ENCODE assay signal across 8 cellular contexts in the genomic region with DNA sequence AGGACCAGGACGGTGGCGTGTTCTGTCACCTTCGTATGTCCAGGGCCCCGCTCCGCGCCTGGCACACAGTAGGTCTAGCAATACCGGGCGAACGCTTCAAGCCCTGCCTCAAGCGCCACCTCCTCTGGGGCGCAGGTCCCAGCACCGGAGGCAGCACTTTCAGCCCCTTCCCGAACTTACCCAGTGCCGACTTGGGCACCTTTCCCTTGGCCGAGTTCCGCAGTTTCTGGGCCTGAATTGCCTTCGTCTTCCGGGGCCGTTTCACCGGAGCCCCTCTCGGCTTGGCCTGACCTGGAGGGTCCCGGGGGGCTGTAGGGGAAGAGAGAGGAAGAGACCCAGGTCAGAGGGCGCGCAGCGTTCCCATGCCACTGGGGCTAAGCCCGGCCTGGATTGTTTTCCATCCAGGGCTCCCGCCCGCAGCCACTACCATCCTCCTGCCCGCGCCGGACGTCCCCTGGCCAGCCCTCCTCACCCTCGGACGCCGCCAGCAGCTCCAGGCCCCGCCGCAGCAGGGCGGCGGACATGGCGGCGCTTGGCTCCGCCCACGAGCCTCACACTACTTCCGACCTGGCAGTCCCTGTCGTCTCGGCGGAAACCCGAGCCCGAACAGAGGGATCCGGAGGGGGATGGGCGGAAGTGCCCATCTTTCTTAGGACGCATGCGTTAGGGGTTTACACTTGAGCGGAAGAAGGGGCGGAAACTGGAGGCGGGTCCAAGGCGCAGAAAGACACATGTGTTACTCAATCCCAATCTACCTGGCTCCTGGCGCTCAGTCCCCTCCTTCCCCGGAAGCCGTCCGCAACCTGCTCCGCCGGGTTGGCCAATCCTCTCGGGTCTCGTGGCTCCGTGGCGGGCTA. TPM values are rescaled to one million over a fixed set of nuclear protein-coding genes. Genes with fewer than 3 reads are reported as not detected.
DNase-seq lines count a peak whose midpoint lies in the region; ATAC-seq, FAIRE-seq and TF ChIP-seq lines count a peak whose summit lies in the region.

A gene with protein sequence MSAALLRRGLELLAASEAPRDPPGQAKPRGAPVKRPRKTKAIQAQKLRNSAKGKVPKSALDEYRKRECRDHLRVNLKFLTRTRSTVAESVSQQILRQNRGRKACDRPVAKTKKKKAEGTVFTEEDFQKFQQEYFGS (minus strand): TSS at position 534 of the 857 bp plus-strand sequence. CDS start 10 bp downstream, at position 524.

- H3K36me3 ChIP-seq in small intestine (ENCODE audit: control insufficient read depth in 2 of 2, insufficient read depth in 2 of 2, low read length in 2 of 2): peaks cover 0 to 3% of the 10 kb centered on the region in 2 donors

- no peaks in the 10 kb centered on the region for H3K27me3 Mint-ChIP-seq in WTC11 (ENCODE audit: low read depth)

- no peaks in the 10 kb centered on the region for H3K9me3 ChIP-seq in small intestine (ENCODE audit: control insufficient read depth, low read depth)

- peak; percentile 5 for FAIRE-seq in small intestine (lab: Jason Lieb, UNC)

- H3K4me1 ChIP-seq in small intestine (ENCODE audit: control insufficient read depth in 2 of 2, insufficient read depth in 1 of 2, low read depth in 1 of 2, low read length in 1 of 2): peaks cover 2 to 3% of the 10 kb centered on the region in 2 donors

- 0 to 1% (median 0%) methylated on average over 56 to 67 of the region's 67 CpGs for WGBS in small intestine, 3 donors

- H3K4me3 ChIP-seq in AG04449 (ENCODE audit: low read depth, low read length) (peak within 1 kb of the TSS; percentile 96), cardiac fibroblast (replicated peaks in 1 of 2; ENCODE audit: low read depth in 2 of 2, low read length in 2 of 2) (peak within 1 kb of the TSS; percentile 94 to 95), small intestine (ENCODE audit: low read depth in 1 of 2, low read length in 2 of 2) (peak within 1 kb of the TSS; percentile 90)

- H3K4me3 Mint-ChIP-seq in WTC11: peak within 1 kb of the TSS; percentile 95

- H3K9me3 Mint-ChIP-seq in WTC11: no peaks in the 10 kb centered on the region

- peaks cover 18% of the 10 kb centered on the region for H3K36me3 Mint-ChIP-seq in WTC11

- ATAC-seq in GM18907 (IDR thresholded peaks at IDR 0.05; ENCODE audit: unreplicated experiment): peak; percentile 76
- ATAC-seq in HG03159 (IDR thresholded peaks at IDR 0.05; ENCODE audit: unreplicated experiment): peak; percentile 67
- ATAC-seq in WTC11: peak; percentile 76

- H3K27me3 ChIP-seq in small intestine (ENCODE audit: control insufficient read depth in 2 of 2, insufficient read depth in 2 of 2, low read length in 2 of 2): no peaks in the 10 kb centered on the region

- DNase-seq in AG04449 (ENCODE audit: low read depth, low spot score) (peak; percentile 96), NCI-H226 (peak; percentile 91), WTC11 (ENCODE audit: low spot score) (peak; percentile 98), cardiac fibroblast (ENCODE audit: low read depth in 2 of 2) (peak; percentile 99 to 100), iPS-NIHi11 (ENCODE audit: low spot score) (peak; percentile 89), small intestine (peak; percentile 100)

- H3K4me1 Mint-ChIP-seq in WTC11: peaks cover 63% of the 10 kb centered on the region

- peak within 1 kb of the TSS; percentile 87 to 91 for H3K27ac ChIP-seq in small intestine (ENCODE audit: low read depth in 1 of 2, low read length in 1 of 2)

- POLR2A ChIA-PET in AG04449 (lab: Yijun Ruan, JAX): interaction anchor here (1.0 to 1.4 kb wide), 4 partner anchors 8 to 512 kb away, joined by 3 to 4 read pairs (median 4); a partner anchor contains a TSS
- POLR2A ChIA-PET in WTC11 (lab: Charles Lee): interaction anchor here (1.0 to 1.2 kb wide), 2 partner anchors 9 to 13 kb away, joined by 3 to 5 read pairs; a partner anchor contains a TSS

- H3K27ac Mint-ChIP-seq in WTC11: peak within 1 kb of the TSS; percentile 93

- no peak for TF ChIP-seq CTCF in AG04449 (IDR thresholded peaks at IDR 0.05; ENCODE audit: insufficient read depth, low read length, missing control alignments)
- no peak for TF ChIP-seq CTCF in WTC11 (IDR thresholded peaks at IDR 0.05)
- no peak for TF ChIP-seq CTCF in cardiac fibroblast (IDR thresholded peaks at IDR 0.05; ENCODE audit: low read depth, low read length)

- CTCF ChIA-PET in AG04449 (lab: Yijun Ruan, JAX): interaction anchor here (1.1 to 27.5 kb wide), 7 partner anchors 16 to 816 kb away, joined by 3 to 1079 read pairs (median 71); a partner anchor contains a TSS
- CTCF ChIA-PET in WTC11 (lab: Charles Lee): interaction anchor here (0.6 to 1.7 kb wide), 3 partner anchors 12 to 498 kb away, joined by 3 to 5 read pairs (median 4); a partner anchor contains a TSS

TF ChIP-seq in WTC11, 78 proteins besides CTCF, POLR2A, EP300 and RAD21 (continues in another document):
- TF ChIP-seq ZNF232 (CRISPR knock-in tag; IDR thresholded peaks at IDR 0.05) (no peak), CREM (CRISPR knock-in tag; IDR thresholded peaks at IDR 0.05) (0 out of 2 replicates have a peak, but pooled peaks have one; percentile 64), CREB1 (CRISPR knock-in tag; IDR thresholded peaks at IDR 0.05) (0 out of 2 replicates have a peak, but pooled peaks have one; percentile 70), GRHL2 (CRISPR knock-in tag; IDR thresholded peaks at IDR 0.05; ENCODE audit: insufficient replicate concordance, severe bottlenecking) (no peak), ELF4 (CRISPR knock-in tag; IDR thresholded peaks at IDR 0.05; ENCODE audit: low read depth) (no peak), TP53 (CRISPR knock-in tag; IDR thresholded peaks at IDR 0.05) (peak; percentile 86)
- TF ChIP-seq, protein P1, sequence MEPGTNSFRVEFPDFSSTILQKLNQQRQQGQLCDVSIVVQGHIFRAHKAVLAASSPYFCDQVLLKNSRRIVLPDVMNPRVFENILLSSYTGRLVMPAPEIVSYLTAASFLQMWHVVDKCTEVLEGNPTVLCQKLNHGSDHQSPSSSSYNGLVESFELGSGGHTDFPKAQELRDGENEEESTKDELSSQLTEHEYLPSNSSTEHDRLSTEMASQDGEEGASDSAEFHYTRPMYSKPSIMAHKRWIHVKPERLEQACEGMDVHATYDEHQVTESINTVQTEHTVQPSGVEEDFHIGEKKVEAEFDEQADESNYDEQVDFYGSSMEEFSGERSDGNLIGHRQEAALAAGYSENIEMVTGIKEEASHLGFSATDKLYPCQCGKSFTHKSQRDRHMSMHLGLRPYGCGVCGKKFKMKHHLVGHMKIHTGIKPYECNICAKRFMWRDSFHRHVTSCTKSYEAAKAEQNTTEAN (CRISPR knock-in tag; IDR thresholded peaks at IDR 0.05): 0 out of 2 replicates have a peak, but pooled peaks have one; percentile 64
- TF ChIP-seq, protein P2, sequence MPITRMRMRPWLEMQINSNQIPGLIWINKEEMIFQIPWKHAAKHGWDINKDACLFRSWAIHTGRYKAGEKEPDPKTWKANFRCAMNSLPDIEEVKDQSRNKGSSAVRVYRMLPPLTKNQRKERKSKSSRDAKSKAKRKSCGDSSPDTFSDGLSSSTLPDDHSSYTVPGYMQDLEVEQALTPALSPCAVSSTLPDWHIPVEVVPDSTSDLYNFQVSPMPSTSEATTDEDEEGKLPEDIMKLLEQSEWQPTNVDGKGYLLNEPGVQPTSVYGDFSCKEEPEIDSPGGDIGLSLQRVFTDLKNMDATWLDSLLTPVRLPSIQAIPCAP (CRISPR knock-in tag; IDR thresholded peaks at IDR 0.05): peak; percentile 30; the same call in 1 of the 2 replicates
- TF ChIP-seq, protein P3, sequence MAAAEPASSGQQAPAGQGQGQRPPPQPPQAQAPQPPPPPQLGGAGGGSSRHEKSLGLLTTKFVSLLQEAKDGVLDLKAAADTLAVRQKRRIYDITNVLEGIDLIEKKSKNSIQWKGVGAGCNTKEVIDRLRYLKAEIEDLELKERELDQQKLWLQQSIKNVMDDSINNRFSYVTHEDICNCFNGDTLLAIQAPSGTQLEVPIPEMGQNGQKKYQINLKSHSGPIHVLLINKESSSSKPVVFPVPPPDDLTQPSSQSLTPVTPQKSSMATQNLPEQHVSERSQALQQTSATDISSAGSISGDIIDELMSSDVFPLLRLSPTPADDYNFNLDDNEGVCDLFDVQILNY (CRISPR knock-in tag; IDR thresholded peaks at IDR 0.05): peak; percentile 67; the same call in 1 of the 2 replicates
- TF ChIP-seq, protein P4, sequence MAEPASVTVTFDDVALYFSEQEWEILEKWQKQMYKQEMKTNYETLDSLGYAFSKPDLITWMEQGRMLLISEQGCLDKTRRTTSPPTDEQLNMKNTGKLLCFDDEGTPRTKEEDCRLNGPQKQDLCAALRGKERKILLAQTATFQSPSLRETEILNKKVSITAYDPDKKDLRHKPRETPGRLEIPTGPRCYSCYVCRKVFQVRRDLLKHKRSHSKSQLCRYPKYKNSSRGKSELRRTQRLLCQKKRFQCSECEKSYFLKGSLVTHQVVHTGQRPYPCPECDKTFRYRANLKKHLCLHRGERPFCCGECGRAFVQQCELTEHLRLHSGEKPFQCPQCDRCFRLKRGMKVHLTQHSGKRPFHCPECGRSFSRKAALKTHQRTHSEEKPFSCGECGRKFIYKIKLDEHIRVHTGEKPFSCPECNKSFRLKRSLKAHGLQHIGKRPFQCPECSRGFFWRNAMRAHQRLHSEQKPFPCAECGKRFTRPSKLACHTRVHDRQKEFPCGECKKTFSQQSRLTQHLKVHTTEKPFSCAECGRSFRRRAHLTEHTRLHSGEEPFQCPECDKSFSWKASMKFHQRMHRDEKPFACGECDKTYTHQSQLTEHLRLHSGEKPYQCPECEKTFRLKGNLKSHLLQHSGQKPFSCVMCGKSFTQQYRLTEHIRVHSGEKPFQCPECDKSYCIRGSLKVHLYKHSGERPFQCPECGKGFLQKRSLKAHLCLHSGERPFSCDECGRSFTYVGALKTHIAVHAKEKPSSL (CRISPR knock-in tag; conservative IDR thresholded peaks at IDR 0.05): no peak
- TF ChIP-seq, protein P5, sequence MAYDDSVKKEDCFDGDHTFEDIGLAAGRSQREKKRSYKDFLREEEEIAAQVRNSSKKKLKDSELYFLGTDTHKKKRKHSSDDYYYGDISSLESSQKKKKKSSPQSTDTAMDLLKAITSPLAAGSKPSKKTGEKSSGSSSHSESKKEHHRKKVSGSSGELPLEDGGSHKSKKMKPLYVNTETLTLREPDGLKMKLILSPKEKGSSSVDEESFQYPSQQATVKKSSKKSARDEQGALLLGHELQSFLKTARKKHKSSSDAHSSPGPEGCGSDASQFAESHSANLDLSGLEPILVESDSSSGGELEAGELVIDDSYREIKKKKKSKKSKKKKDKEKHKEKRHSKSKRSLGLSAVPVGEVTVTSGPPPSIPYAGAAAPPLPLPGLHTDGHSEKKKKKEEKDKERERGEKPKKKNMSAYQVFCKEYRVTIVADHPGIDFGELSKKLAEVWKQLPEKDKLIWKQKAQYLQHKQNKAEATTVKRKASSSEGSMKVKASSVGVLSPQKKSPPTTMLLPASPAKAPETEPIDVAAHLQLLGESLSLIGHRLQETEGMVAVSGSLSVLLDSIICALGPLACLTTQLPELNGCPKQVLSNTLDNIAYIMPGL (CRISPR knock-in tag; IDR thresholded peaks at IDR 0.05): 0 out of 2 replicates have a peak, but pooled peaks have one; percentile 71

RNA-seq across cellular contexts. Expression of the gene that starts here (rescaled TPM):
- total RNA-seq in WTC11 (2021): 88.9 to 102 TPM (median 89.0 TPM) in 3 replicates
- polyA plus RNA-seq in small intestine: 100 to 1,000 TPM; 179 to 186 (median 183) TPM

Comparison
In these comparisons a context has a peak if more than half of its experiments do, and no peak if none do; other contexts are left out.
1. Peak in every context shown above with its lines: DNase-seq, ATAC-seq, H3K4me3 ChIP-seq and H3K27ac ChIP-seq.